In genomic region chr11:82631722-82632630, GRCh38 we compare ENCODE assay signal across 13 cellular contexts.
A peak's percentile ranks its signal among the peaks of the same experiment; 100 is the strongest.
DNase-seq lines count a peak whose midpoint lies in the region; ATAC-seq, FAIRE-seq and TF ChIP-seq lines count a peak whose summit lies in the region.
"Had no signal": no experiment of that assay in that cellular context is flagged by ENCODE, and none has a peak within 500 bp of the region (broad histone marks: within the 10 kb centered on the region; RNA-seq: fewer than 3 reads in every experiment).

No MANE protein-coding gene starts in this region.

- intact Hi-C loops in vagina (cut with DNase I): no loop called here

- H3K4me3 ChIP-seq in epithelial cell of proximal tubule (ENCODE audit: low read depth, low read length) (no peak overlapping the region), vagina (no peak overlapping the region)

- no peaks in the 10 kb centered on the region for H3K36me3 ChIP-seq in vagina

- H3K27me3 ChIP-seq in vagina: no peaks in the 10 kb centered on the region

- no peak for FAIRE-seq in HTR-8/SVneo (lab: Jason Lieb, UNC)

- TF ChIP-seq POLR2A in vagina (IDR thresholded peaks at IDR 0.05): no peak

- DNase-seq in epithelial cell of proximal tubule (ENCODE audit: low read depth) (peak; percentile 30), vagina (ENCODE audit: extremely low spot score in 2 of 2) (no peak), HTR-8/SVneo (ENCODE audit: insufficient read length, low spot score) (no peak)
- no peak for DNase-seq in effector CD4-positive, alpha-beta T cell
- DNase-seq: Caco-2, HFFc6, NCI-H446 had no signal

- ATAC-seq in GM18499 (IDR thresholded peaks at IDR 0.05; ENCODE audit: insufficient read depth, unreplicated experiment) (peak; percentile 80), GM21390 (IDR thresholded peaks at IDR 0.05; ENCODE audit: unreplicated experiment) (peak; percentile 71), HG03135 (IDR thresholded peaks at IDR 0.05; ENCODE audit: unreplicated experiment) (peak; percentile 82), SK-N-SH treated with all-trans-retinoic acid at 6 μM for 48 hours (no peak)
- ATAC-seq: natural killer cell treated with Interleukin-12 subunit alpha and Interleukin-12 subunit beta and Interleukin-15 and Interleukin-18, amount 100 ng/mL, for 72 hours; WTC11 had no signal

- H3K27ac ChIP-seq in vagina: no peak overlapping the region

- no peaks in the 10 kb centered on the region for H3K4me1 ChIP-seq in vagina
- H3K4me1 ChIP-seq: Caco-2 had no signal

- no peaks in the 10 kb centered on the region for H3K9me3 ChIP-seq in vagina

- TF ChIP-seq CTCF in epithelial cell of proximal tubule (conservative IDR thresholded peaks at IDR 0.05; ENCODE audit: low read depth, low read length) (no peak), vagina (IDR thresholded peaks at IDR 0.05) (no peak)

TF ChIP-seq in SK-N-SH treated with all-trans-retinoic acid at 6 μM for 48 hours, 23 proteins besides CTCF, POLR2A, EP300 and RAD21:
- TF ChIP-seq GLIS3 (CRISPR knock-in tag; IDR thresholded peaks at IDR 0.05) (no peak), BACH2 (CRISPR knock-in tag; IDR thresholded peaks at IDR 0.05; ENCODE audit: borderline replicate concordance) (no peak)
